Comparison of ENCODE assay signal across 19 cellular contexts in genomic region chr3:44962606-44963393, GRCh38. TPM values are rescaled to one million over a fixed set of nuclear protein-coding genes. Genes with fewer than 3 reads are reported as not detected.
DNase-seq lines count a peak whose midpoint lies in the region; ATAC-seq, FAIRE-seq and TF ChIP-seq lines count a peak whose summit lies in the region.
"Had no signal": no experiment of that assay in that cellular context is flagged by ENCODE, and none has a peak within 500 bp of the region (broad histone marks: within the 10 kb centered on the region; RNA-seq: fewer than 3 reads in every experiment).

No MANE protein-coding gene starts in this region.

- DNase-seq in AG04449 (ENCODE audit: low read depth, low spot score): peak; percentile 19
- peak; percentile 27 for DNase-seq in GM23248
- DNase-seq in Panc1 (ENCODE audit: low read depth, low spot score): no peak
- peak; percentile 31 to 35 for DNase-seq in foreskin fibroblast
- no peak for DNase-seq in stimulated activated CD4-positive, alpha-beta T cell treated with anti-CD3 and anti-CD28 coated beads, Interleukin-2, amount 100 ng/mL, for 48 hours
- DNase-seq in GM12892 (ENCODE audit: insufficient read length): no peak
- DNase-seq in germinal center (ENCODE audit: low spot score): no peak
- DNase-seq: activated naive CD4-positive, alpha-beta T cell treated with Interleukin-2 at 50 U/mL for 16 hours; CD8-positive, alpha-beta T cell; cortex of kidney; NCI-H1694; stimulated activated CD4-positive, alpha-beta T cell treated with anti-CD3 and anti-CD28 coated beads, Interleukin-1b, Interleukin-23, amount 100 ng/mL, for 48 hours had no signal

- H4K20me1 ChIP-seq in GM23248 (ENCODE audit: insufficient read depth): peaks cover 7% of the 10 kb centered on the region; the same call in 1 of the 2 replicates

- in situ Hi-C loops in GM23248 (cut with MboI) (no loop called here), Panc1 (cut with HindIII; ENCODE audit: low pct_unique_long_range_greater_than_20kb, low sequenced_read_pairs) (no loop called here)

- no peak overlapping the region for H3K4me2 ChIP-seq in GM23248 (ENCODE audit: unreplicated experiment)

- no peak overlapping the region for H3K4me3 ChIP-seq in AG04449 (ENCODE audit: low read depth, low read length)
- H3K4me3 ChIP-seq in GM23248: no peak overlapping the region
- H3K4me3 ChIP-seq in Panc1 (ENCODE audit: low read depth in 2 of 2, low read length in 2 of 2): no peak overlapping the region
- H3K4me3 ChIP-seq in foreskin fibroblast (ENCODE audit: low read depth in 1 of 2, low read length in 2 of 2): no peak overlapping the region

- no peaks in the 10 kb centered on the region for H3F3A ChIP-seq in GM23248 (ENCODE audit: insufficient read depth)

- CTCF ChIA-PET in AG04449 (lab: Yijun Ruan, JAX): interaction anchor here (1.2 kb wide), 1 partner anchor 48 kb away, joined by 4 read pairs; no protein-coding TSS in a partner anchor
- CTCF ChIA-PET in Panc1 (lab: Charles Lee): no interaction called here

- peaks cover 88% of the 10 kb centered on the region for H3K79me2 ChIP-seq in GM23248 (ENCODE audit: insufficient read depth)

- BruUV-seq in Panc1 (replicated peaks; lab: Mats Ljungman, UMichigan): no TSS peak

- WGBS in GM23248 (ENCODE audit: low coverage in 1 of 2, low lambda C conversion rate in 2 of 2, missing lambda C conversion rate in 2 of 2), 2 experiments: 76 to 83% methylated on average over 6 of the region's 6 CpGs

- intact Hi-C loops in Panc1 (cut with micrococcal nuclease; ENCODE audit: unreplicated experiment): no loop called here

- no peak overlapping the region for H3K27ac ChIP-seq in GM23248
- H3K27ac ChIP-seq in Panc1 (ENCODE audit: low read length): no peak overlapping the region

- FAIRE-seq in GM12892 (lab: Jason Lieb, UNC): no peak
- FAIRE-seq: endothelial cell of umbilical vein, G401.6, HTR-8/SVneo, urothelium cell line had no signal

- H3K9me2 ChIP-seq in GM23248 (ENCODE audit: insufficient read depth): no peaks in the 10 kb centered on the region

- POLR2A ChIA-PET in AG04449 (lab: Yijun Ruan, JAX) (no interaction called here), Panc1 (lab: Charles Lee) (no interaction called here)

- H2AFZ ChIP-seq in GM23248: no peak overlapping the region

- TF ChIP-seq CTCF in AG04449 (IDR thresholded peaks at IDR 0.05; ENCODE audit: insufficient read depth, low read length, missing control alignments) (no peak), Panc1 (IDR thresholded peaks at IDR 0.05) (no peak), foreskin fibroblast (IDR thresholded peaks at IDR 0.05; ENCODE audit: low read depth, low read length) (no peak)

- H3K36me3 ChIP-seq in GM23248 (ENCODE audit: low read depth) (no peaks in the 10 kb centered on the region), Panc1 (ENCODE audit: control insufficient read depth, insufficient read depth, low read length) (no peaks in the 10 kb centered on the region)

- peak; percentile 34; the same call in 1 of the 2 replicates for ATAC-seq in Panc1
- ATAC-seq in GM21723 (IDR thresholded peaks at IDR 0.05; ENCODE audit: unreplicated experiment): no peak
- ATAC-seq: CD8-positive, alpha-beta T cell; Right ventricle myocardium inferior; sciatic nerve had no signal

- no peaks in the 10 kb centered on the region for H3K9me3 ChIP-seq in GM23248 (ENCODE audit: low read depth)
- H3K9me3 ChIP-seq in Panc1 (ENCODE audit: control insufficient read depth, insufficient read depth, low read depth, low read length): no peaks in the 10 kb centered on the region

- H3K4me1 ChIP-seq in GM23248 (ENCODE audit: insufficient read depth) (no peaks in the 10 kb centered on the region), Panc1 (ENCODE audit: control insufficient read depth, insufficient read depth, low read length) (no peaks in the 10 kb centered on the region)

- no peak overlapping the region for H3K9ac ChIP-seq in GM23248

- no peaks in the 10 kb centered on the region for H3K27me3 ChIP-seq in GM23248 (replicated peaks; ENCODE audit: insufficient read depth)
- no peaks in the 10 kb centered on the region for H3K27me3 ChIP-seq in Panc1 (ENCODE audit: control insufficient read depth, insufficient read depth, low read length)

- no peak for TF ChIP-seq POLR2A in GM12892 (IDR thresholded peaks at IDR 0.05; ENCODE audit: low read depth, low read length)

RNA-seq across cellular contexts. Expression of gene ZDHHC3, which starts 13.2 kb away (rescaled TPM):
- 76.2 and 89.5 TPM in 2 replicates for total RNA-seq in GM23248 (2014; rRNA removed; shearing (Covaris generic))
- 48.7 and 48.9 TPM in 2 replicates for polyA plus RNA-seq in GM23248 (2016; fragmentation: Nextera tagmentation; extraction: Ambion mirVana)
- total RNA-seq in Panc1 (2021; ENCODE audit: unreplicated experiment): 49.5 TPM
- 42.3 TPM for polyA plus RNA-seq in Panc1 (2012; ENCODE audit: insufficient read length)
- 18.0 TPM for polyA plus RNA-seq in GM12892 (2012; ENCODE audit: missing spikeins)

RNA-seq across cellular contexts. Expression of gene EXOSC7, which starts 13.2 kb away (rescaled TPM):
- total RNA-seq in GM23248 (2014; rRNA removed; shearing (Covaris generic)): 31.1 and 60.7 TPM in 2 replicates
- 49.1 and 53.5 TPM in 2 replicates for polyA plus RNA-seq in GM23248 (2016; fragmentation: Nextera tagmentation; extraction: Ambion mirVana)
- 38.4 TPM for total RNA-seq in Panc1 (2021; ENCODE audit: unreplicated experiment)
- polyA plus RNA-seq in Panc1 (2012; ENCODE audit: insufficient read length): 69.9 TPM
- polyA plus RNA-seq in GM12892 (2012; ENCODE audit: missing spikeins): 72.4 TPM

Comparison
In these comparisons a context has a peak if more than half of its experiments do, and no peak if none do; other contexts are left out.
1. DNase-seq: peak in AG04449 (single experiment), GM23248 (single experiment) and foreskin fibroblast (2 of 2); none in Panc1 (single experiment), stimulated activated CD4-positive, alpha-beta T cell treated with anti-CD3 and anti-CD28 coated beads, Interleukin-2, amount 100 ng/mL, for 48 hours (0 of 2), GM12892 (single experiment) and germinal center (single experiment).